9 cellular contexts compared by ENCODE assay signal in the genomic region with DNA sequence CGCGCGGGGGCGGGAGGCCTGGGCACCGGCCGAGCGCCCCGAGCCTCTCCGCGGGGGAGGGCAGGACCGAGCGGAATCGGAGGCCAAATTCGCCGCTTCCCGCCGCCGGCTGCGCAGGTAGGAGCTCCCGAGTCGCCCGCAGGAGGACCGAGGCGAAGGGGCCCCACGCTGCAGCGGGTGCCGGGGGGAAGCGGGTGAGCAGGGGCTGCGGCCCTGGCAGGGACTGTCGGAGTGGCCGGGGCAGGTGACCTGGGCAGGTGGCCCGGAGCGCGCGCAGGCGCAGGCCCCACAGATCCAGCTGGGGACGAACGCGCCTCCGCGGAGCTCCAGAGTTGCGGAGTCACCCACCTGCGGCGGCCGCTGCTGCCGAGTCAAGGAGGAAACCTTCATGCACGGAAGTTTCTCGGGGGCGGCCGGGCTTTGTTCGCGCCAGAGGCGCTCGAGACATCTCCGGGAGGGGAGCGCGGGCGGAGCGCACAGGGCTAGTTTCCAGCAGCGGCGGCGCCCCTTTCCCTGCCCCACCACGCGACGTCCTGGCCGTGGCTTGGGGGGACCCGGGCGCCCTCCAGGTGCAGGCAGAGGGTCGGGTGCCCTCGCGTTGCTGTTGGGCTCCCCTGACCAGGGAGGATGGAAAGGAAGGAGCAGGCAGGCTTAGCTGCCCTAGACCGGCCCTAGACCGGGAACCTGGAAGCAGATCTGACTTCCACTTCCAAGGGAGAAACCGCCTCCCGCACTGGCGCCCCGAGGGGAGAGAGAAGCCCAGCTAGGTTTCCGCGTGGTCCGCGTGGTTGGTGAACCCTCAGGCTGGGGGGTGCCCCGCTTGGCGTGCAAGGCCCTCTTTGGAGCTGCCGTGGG. TPM values are rescaled to one million over a fixed set of nuclear protein-coding genes. Genes with fewer than 3 reads are reported as not detected.
DNase-seq lines count a peak whose midpoint lies in the region; ATAC-seq, FAIRE-seq and TF ChIP-seq lines count a peak whose summit lies in the region.
"Had no signal": no experiment of that assay in that cellular context is flagged by ENCODE, and none has a peak within 500 bp of the region (broad histone marks: within the 10 kb centered on the region; RNA-seq: fewer than 3 reads in every experiment).

No MANE protein-coding gene starts in this region.

- intact Hi-C loops in body of pancreas (cut with DNase I) (no loop called here), left colon (cut with DNase I, micrococcal nuclease) (no loop called here)

- ATAC-seq in HG03457 (IDR thresholded peaks at IDR 0.05; ENCODE audit: unreplicated experiment): peak; percentile 24
- ATAC-seq in body of pancreas: peak; percentile 54
- ATAC-seq in left colon: peak; percentile 5

- TF ChIP-seq POLR2A in body of pancreas (IDR thresholded peaks at IDR 0.05): no peak
- TF ChIP-seq POLR2A in H54 (IDR thresholded peaks at IDR 0.05; ENCODE audit: low read depth, low read length): no peak

- peaks cover 43% of the 10 kb centered on the region for H3K4me1 ChIP-seq in body of pancreas

- 0 to 1% methylated on average over 8 to 69 of the region's 84 CpGs for WGBS in body of pancreas, 2 donors

- H3K27me3 ChIP-seq in body of pancreas: peaks cover 0 to 7% of the 10 kb centered on the region in 2 donors

- H3K27ac ChIP-seq in body of pancreas: peak overlapping the region in 3 of 4 donors; percentile 25 to 68 (median 53)

- peak overlapping the region; percentile 7 to 31 for H3K4me3 ChIP-seq in body of pancreas

- H3K36me3 ChIP-seq in body of pancreas (replicated peaks in 1 of 2; ENCODE audit: insufficient read depth in 1 of 2, low read depth in 2 of 2): no peaks in the 10 kb centered on the region

- TF ChIP-seq CTCF in body of pancreas (IDR thresholded peaks at IDR 0.05): no peak

- H3K9me3 ChIP-seq in body of pancreas: no peaks in the 10 kb centered on the region

- no peak for FAIRE-seq in H54 (lab: Jason Lieb, UNC)
- FAIRE-seq: G401.6 had no signal

- DNase-seq in SIG-M5 treated with dmso at 0.1 percent for 504 hours (lab: John Stamatoyannopoulos, UW; ENCODE audit: unreplicated experiment): peak; percentile 29
- no peak for DNase-seq in SIG-M5 (lab: John Stamatoyannopoulos, UW)
- DNase-seq in T-helper 2 cell: peak in 4 of 5 experiments; percentile 36 to 72 (median 42)
- DNase-seq in body of pancreas: peak; percentile 53 to 74 (median 62)
- DNase-seq in left colon: peak in 1 of 2 donors; percentile 73
- peak in 2 of 3 experiments; percentile 36 to 56 for DNase-seq in stimulated activated CD4-positive, alpha-beta T cell treated with anti-CD3 and anti-CD28 coated beads, TNF-alpha, amount 100 ng/mL, for 24 hours (ENCODE audit: low read depth in 3 of 3)
- DNase-seq in H54 (ENCODE audit: insufficient read length, low spot score): no peak

RNA-seq across cellular contexts. Expression of a gene that starts 0.6 kb away (rescaled TPM):
- 1 to 10 TPM; 2.6 to 6.2 TPM for total RNA-seq in body of pancreas
- total RNA-seq in left colon: 10 to 100 TPM; 15.0 to 22.2 TPM

Comparison
In these comparisons a context has a peak if more than half of its experiments do, and no peak if none do; other contexts are left out.
1. DNase-seq: peak in SIG-M5 treated with dmso at 0.1 percent for 504 hours (single experiment), T-helper 2 cell (4 of 5), body of pancreas (4 of 4) and stimulated activated CD4-positive, alpha-beta T cell treated with anti-CD3 and anti-CD28 coated beads, TNF-alpha, amount 100 ng/mL, for 24 hours (2 of 3); none in SIG-M5 (single experiment) and H54 (single experiment).
2. Peak in every context shown above with its lines, with median percentiles within 50 percentile points of each other: ATAC-seq.